Comparison of ENCODE assay signal across 18 cellular contexts in genomic region chr2:108993095-108993937, GRCh38. TPM values are rescaled to one million over a fixed set of nuclear protein-coding genes. Genes with fewer than 3 reads are reported as not detected.
DNase-seq lines count a peak whose midpoint lies in the region; ATAC-seq, FAIRE-seq and TF ChIP-seq lines count a peak whose summit lies in the region.
"Had no signal": no experiment of that assay in that cellular context is flagged by ENCODE, and none has a peak within 500 bp of the region (broad histone marks: within the 10 kb centered on the region; RNA-seq: fewer than 3 reads in every experiment).

No MANE protein-coding gene starts in this region.

- POLR2A ChIA-PET in HEK293 (lab: Yijun Ruan, JAX) = no interaction called here

- no peak overlapping the region; the same call in 1 of the 2 replicates for H3K27ac ChIP-seq in HEK293 (ENCODE audit: extremely low read depth, low read depth, low read length)
- H3K27ac ChIP-seq in substantia nigra (ENCODE audit: low read depth, low read length, poor library complexity, severe bottlenecking) = no peak overlapping the region
- H3K27ac ChIP-seq: BLaER1 had no signal

- H3K36me3 ChIP-seq in HEK293 (ENCODE audit: control insufficient read depth in 2 of 2, insufficient read depth in 1 of 2, low read length in 2 of 2) (no peaks in the 10 kb centered on the region), mucosa of descending colon (ENCODE audit: low read depth) (no peaks in the 10 kb centered on the region)
- H3K36me3 ChIP-seq: BLaER1 had no signal

- CTCF ChIA-PET in HEK293 (lab: Yijun Ruan, JAX) = interaction anchor here (0.8 to 8.9 kb wide), 4 partner anchors 20 to 517 kb away, joined by 3 to 74 read pairs (median 4); no protein-coding TSS in a partner anchor

- H3K4me3 ChIP-seq in HEK293 (ENCODE audit: low read depth, low read length) (no peak overlapping the region), mucosa of descending colon (no peak overlapping the region)
- H3K4me3 ChIP-seq: BLaER1, GM23338 had no signal

- FAIRE-seq in urothelium cell line (lab: Jason Lieb, UNC) = peak; percentile 23
- FAIRE-seq: G401.6, GM12891, HTR-8/SVneo had no signal

- H3K4me1 ChIP-seq in HEK293 (ENCODE audit: control insufficient read depth, insufficient read depth, low read length) = peaks cover 6% of the 10 kb centered on the region
- peaks cover 3% of the 10 kb centered on the region for H3K4me1 ChIP-seq in mucosa of descending colon (ENCODE audit: low read depth)

- intact Hi-C loops in mucosa of descending colon (cut with DNase I, micrococcal nuclease) = no loop called here

- H3K9me3 ChIP-seq in HEK293 (ENCODE audit: control insufficient read depth, insufficient read depth, low read depth, low read length) (no peaks in the 10 kb centered on the region), mucosa of descending colon (no peaks in the 10 kb centered on the region)
- H3K9me3 ChIP-seq: BLaER1 had no signal

- no peak for TF ChIP-seq CTCF in HEK293 (tag by site-specific recombination; IDR thresholded peaks at IDR 0.05)
- TF ChIP-seq CTCF in mucosa of descending colon (IDR thresholded peaks at IDR 0.05) = no peak

- ATAC-seq in mucosa of descending colon = peak; percentile 62
- no peak for ATAC-seq in GM18861 (IDR thresholded peaks at IDR 0.05; ENCODE audit: unreplicated experiment)
- ATAC-seq: GM23338 had no signal

- DNase-seq in left kidney (ENCODE audit: low read depth, low spot score) (peak; percentile 84), mucosa of descending colon (no peak), urothelium cell line (ENCODE audit: low spot score) (no peak), substantia nigra (lab: John Stamatoyannopoulos, UW) (no peak), DMS 273 treated with DMSO at 0.1 percent for 48 hours (lab: John Stamatoyannopoulos, UW) (no peak)
- DNase-seq: 8988T, AML-193, DMS153, DMS79 treated with DMSO at 0.1 percent for 48 hours, EL, H7 had no signal

TF ChIP-seq in HEK293, 187 proteins besides CTCF, POLR2A, EP300 and RAD21:
- TF ChIP-seq, protein P1, sequence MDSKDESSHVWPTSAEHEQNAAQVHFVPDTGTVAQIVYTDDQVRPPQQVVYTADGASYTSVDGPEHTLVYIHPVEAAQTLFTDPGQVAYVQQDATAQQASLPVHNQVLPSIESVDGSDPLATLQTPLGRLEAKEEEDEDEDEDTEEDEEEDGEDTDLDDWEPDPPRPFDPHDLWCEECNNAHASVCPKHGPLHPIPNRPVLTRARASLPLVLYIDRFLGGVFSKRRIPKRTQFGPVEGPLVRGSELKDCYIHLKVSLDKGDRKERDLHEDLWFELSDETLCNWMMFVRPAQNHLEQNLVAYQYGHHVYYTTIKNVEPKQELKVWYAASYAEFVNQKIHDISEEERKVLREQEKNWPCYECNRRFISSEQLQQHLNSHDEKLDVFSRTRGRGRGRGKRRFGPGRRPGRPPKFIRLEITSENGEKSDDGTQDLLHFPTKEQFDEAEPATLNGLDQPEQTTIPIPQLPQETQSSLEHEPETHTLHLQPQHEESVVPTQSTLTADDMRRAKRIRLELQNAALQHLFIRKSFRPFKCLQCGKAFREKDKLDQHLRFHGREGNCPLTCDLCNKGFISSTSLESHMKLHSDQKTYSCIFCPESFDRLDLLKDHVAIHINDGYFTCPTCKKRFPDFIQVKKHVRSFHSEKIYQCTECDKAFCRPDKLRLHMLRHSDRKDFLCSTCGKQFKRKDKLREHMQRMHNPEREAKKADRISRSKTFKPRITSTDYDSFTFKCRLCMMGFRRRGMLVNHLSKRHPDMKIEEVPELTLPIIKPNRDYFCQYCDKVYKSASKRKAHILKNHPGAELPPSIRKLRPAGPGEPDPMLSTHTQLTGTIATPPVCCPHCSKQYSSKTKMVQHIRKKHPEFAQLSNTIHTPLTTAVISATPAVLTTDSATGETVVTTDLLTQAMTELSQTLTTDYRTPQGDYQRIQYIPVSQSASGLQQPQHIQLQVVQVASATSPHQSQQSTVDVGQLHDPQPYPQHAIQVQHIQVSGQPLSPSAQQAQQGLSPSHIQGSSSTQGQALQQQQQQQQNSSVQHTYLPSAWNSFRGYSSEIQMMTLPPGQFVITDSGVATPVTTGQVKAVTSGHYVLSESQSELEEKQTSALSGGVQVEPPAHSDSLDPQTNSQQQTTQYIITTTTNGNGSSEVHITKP (tag by site-specific recombination; IDR thresholded peaks at IDR 0.05) = peak; percentile 80
- peak; percentile 42 for TF ChIP-seq ZNF585B (tag by site-specific recombination; IDR thresholded peaks at IDR 0.05)
- no peak for TF ChIP-seq EGR2 (tag by site-specific recombination; IDR thresholded peaks at IDR 0.05; ENCODE audit: low read depth)

RNA-seq across cellular contexts. Expression of gene EDAR, which starts 4.3 kb away (rescaled TPM):
- under 1 TPM; 0.25 to 0.81 (median 0.60) TPM for total RNA-seq in mucosa of descending colon
- total RNA-seq: GM23338 had no signal
